1 cellular context compared by ENCODE assay signal in the genomic region with DNA sequence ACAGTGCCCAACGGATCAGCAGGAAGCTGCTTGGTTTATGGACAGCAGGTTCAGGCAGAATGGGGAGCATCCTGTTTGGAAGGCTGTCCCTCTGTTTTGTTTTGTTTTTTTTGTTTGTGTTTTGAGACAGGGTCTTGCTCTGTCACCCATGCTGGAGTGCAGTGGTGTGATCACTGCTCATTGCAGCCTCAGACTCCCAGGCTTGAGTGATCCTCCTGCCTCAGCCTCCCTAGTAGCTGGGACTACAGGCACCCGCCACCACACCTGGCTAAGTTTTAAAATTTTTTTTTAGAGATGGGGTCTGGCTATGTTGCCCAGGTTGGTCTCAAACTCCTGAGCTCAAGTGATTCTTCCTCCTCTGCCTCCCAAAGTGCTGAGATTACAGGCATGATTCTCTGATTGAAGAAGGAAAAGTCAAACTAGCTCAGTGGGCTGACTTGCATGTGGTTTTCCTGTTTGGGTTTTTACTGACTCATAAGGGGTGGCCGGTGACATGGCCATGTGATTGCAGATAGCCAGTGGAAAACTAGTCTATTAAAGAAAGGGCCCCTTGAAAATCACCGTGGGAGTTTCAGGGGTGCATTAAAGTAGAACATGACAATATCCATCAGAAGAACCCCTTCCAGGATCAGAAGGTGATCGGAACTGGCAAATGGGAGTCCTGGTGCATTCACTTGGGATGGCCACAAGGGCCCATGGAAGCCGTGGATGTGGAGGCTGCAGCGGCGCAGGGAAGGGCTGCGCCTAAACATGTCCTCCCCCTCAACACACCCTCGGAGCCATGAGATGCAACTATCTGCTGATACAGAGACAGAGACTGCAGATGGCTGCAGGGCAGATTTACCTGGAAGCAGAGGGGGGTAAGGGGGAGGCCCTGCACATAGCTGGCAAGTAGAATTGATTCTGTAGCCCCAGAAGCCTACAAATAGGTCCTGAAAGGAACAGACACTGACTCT.
TF ChIP-seq lines count a peak whose summit lies in the region.

No MANE protein-coding gene starts in this region.

TF ChIP-seq in GM23338, 12 proteins besides CTCF, POLR2A, EP300 and RAD21 (continued from another document):
- TF ChIP-seq, protein P1, sequence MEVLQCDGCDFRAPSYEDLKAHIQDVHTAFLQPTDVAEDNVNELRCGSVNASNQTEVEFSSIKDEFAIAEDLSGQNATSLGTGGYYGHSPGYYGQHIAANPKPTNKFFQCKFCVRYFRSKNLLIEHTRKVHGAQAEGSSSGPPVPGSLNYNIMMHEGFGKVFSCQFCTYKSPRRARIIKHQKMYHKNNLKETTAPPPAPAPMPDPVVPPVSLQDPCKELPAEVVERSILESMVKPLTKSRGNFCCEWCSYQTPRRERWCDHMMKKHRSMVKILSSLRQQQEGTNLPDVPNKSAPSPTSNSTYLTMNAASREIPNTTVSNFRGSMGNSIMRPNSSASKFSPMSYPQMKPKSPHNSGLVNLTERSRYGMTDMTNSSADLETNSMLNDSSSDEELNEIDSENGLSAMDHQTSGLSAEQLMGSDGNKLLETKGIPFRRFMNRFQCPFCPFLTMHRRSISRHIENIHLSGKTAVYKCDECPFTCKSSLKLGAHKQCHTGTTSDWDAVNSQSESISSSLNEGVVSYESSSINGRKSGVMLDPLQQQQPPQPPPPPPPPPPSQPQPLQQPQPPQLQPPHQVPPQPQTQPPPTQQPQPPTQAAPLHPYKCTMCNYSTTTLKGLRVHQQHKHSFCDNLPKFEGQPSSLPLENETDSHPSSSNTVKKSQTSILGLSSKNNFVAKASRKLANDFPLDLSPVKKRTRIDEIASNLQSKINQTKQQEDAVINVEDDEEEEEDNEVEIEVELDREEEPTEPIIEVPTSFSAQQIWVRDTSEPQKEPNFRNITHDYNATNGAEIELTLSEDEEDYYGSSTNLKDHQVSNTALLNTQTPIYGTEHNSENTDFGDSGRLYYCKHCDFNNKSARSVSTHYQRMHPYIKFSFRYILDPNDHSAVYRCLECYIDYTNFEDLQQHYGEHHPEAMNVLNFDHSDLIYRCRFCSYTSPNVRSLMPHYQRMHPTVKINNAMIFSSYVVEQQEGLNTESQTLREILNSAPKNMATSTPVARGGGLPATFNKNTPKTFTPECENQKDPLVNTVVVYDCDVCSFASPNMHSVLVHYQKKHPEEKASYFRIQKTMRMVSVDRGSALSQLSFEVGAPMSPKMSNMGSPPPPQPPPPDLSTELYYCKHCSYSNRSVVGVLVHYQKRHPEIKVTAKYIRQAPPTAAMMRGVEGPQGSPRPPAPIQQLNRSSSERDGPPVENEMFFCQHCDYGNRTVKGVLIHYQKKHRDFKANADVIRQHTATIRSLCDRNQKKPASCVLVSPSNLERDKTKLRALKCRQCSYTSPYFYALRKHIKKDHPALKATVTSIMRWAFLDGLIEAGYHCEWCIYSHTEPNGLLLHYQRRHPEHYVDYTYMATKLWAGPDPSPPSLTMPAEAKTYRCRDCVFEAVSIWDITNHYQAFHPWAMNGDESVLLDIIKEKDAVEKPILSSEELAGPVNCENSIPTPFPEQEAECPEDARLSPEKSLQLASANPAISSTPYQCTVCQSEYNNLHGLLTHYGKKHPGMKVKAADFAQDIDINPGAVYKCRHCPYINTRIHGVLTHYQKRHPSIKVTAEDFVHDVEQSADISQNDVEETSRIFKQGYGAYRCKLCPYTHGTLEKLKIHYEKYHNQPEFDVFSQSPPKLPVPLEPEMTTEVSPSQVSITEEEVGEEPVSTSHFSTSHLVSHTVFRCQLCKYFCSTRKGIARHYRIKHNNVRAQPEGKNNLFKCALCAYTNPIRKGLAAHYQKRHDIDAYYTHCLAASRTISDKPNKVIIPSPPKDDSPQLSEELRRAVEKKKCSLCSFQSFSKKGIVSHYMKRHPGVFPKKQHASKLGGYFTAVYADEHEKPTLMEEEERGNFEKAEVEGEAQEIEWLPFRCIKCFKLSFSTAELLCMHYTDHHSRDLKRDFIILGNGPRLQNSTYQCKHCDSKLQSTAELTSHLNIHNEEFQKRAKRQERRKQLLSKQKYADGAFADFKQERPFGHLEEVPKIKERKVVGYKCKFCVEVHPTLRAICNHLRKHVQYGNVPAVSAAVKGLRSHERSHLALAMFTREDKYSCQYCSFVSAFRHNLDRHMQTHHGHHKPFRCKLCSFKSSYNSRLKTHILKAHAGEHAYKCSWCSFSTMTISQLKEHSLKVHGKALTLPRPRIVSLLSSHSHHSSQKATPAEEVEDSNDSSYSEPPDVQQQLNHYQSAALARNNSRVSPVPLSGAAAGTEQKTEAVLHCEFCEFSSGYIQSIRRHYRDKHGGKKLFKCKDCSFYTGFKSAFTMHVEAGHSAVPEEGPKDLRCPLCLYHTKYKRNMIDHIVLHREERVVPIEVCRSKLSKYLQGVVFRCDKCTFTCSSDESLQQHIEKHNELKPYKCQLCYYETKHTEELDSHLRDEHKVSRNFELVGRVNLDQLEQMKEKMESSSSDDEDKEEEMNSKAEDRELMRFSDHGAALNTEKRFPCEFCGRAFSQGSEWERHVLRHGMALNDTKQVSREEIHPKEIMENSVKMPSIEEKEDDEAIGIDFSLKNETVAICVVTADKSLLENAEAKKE (CRISPR knock-in tag; IDR thresholded peaks at IDR 0.05) = no peak
TF ChIP-seq in GM23338: peak in this region for 0.
